ENCODE assay signal across 8 cellular contexts in the genomic region with DNA sequence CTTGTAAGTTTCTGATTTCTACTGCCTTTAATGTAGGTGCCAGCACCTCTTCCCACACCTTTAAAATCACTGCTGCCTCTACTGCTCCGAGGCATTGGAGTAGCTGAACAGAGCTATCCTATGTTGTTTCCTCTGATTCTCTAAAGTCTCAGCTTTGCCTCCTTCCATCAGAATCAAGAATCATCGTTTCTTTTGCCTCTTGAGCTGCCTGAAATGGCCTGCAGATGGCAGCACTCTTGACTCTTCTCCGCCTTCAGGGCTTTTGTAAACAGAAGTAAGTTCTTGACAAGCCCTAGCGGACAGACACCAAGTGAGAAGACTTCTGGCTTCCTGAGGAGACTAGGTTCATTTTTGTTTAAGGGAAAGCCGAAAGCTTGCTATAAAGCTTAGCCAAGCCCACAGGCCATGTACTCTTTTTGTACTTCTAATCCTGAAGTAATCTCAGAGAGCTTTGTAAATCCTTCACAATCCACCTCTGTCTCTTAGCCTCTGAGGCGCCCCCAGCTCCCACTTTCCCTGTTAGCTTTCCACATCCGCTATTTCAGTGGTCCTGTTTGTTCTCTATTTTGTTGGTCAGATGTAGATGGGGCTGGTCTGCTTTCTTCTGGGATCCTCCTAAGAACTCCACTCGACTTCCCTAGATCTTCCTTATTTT. TPM values are rescaled to one million over a fixed set of nuclear protein-coding genes. Genes with fewer than 3 reads are reported as not detected.
DNase-seq lines count a peak whose midpoint lies in the region; ATAC-seq, FAIRE-seq and TF ChIP-seq lines count a peak whose summit lies in the region.

No MANE protein-coding gene starts in this region.

- H3K27ac ChIP-seq in HepG2 (ENCODE audit: extremely low read length, insufficient read depth, low read length): no peak overlapping the region

- no peaks in the 10 kb centered on the region for H3K36me3 ChIP-seq in HepG2 (replicated peaks in 1 of 2; ENCODE audit: control insufficient read depth in 1 of 2, insufficient read depth in 2 of 2, low read length in 2 of 2)

- TF ChIP-seq CTCF in chondrocyte (IDR thresholded peaks at IDR 0.05): peak; percentile 87
- TF ChIP-seq CTCF in HepG2 (CRISPR knock-in tag; IDR thresholded peaks at IDR 0.05): peak; percentile 78

- H3K4me2 ChIP-seq in HepG2 (ENCODE audit: low read depth, low read length): peak overlapping the region; percentile 25; the same call in 1 of the 2 replicates

- no peak for TF ChIP-seq EP300 in HepG2 (IDR thresholded peaks at IDR 0.05; ENCODE audit: low read depth in 2 of 2, low read length in 2 of 2)
- TF ChIP-seq EP300 in HepG2 (CRISPR knock-in tag; IDR thresholded peaks at IDR 0.05; ENCODE audit: borderline replicate concordance): no peak

- no TSS peak for BruUV-seq in HepG2 (replicated peaks; lab: Mats Ljungman, UMichigan)

- H3K36me3 Mint-ChIP-seq in chondrocyte (ENCODE audit: low read depth): peaks cover 17% of the 10 kb centered on the region

- DNase-seq in NCI-H345 (lab: John Stamatoyannopoulos, UW) (peak; percentile 1), NCI-H345 treated with DMSO at 0.1 percent for 48 hours (lab: John Stamatoyannopoulos, UW; ENCODE audit: unreplicated experiment) (no peak), NCI-H1694 (lab: John Stamatoyannopoulos, UW) (peak; percentile 35), chondrocyte (ENCODE audit: low spot score) (no peak), HepG2 (ENCODE audit: low spot score) (peak; percentile 68)
- DNase-seq in activated CD4-positive, CD25-positive, alpha-beta regulatory T cell treated with anti-CD3 and anti-CD28 coated beads, Interleukin-2, amount 50 U/mL, for 16 hours (ENCODE audit: low read depth, low spot score): peak; percentile 31
- DNase-seq in stimulated activated CD8-positive, alpha-beta memory T cell treated with anti-CD3 and anti-CD28 coated beads, Interleukin-12 subunit alpha, Interleukin-12 subunit beta, amount 100 ng/mL, for 1 hour (ENCODE audit: low read depth): peak; percentile 38

- no peak overlapping the region for H3K27ac Mint-ChIP-seq in chondrocyte (ENCODE audit: unreplicated experiment)

- H3K4me1 ChIP-seq in HepG2 (ENCODE audit: insufficient read depth, low read length): peaks cover 38% of the 10 kb centered on the region

- H3K9ac ChIP-seq in HepG2 (ENCODE audit: insufficient read depth, low read depth, low read length): no peak overlapping the region

- 63% methylated on average over 8 of the region's 8 CpGs for WGBS in HepG2 (ENCODE audit: low lambda C conversion rate)

- H3K4me3 Mint-ChIP-seq in chondrocyte (ENCODE audit: unreplicated experiment): no peak overlapping the region

- FAIRE-seq in HepG2 (lab: Jason Lieb, UNC): peak; percentile 60

- in situ Hi-C loops in HepG2 (cut with HindIII; ENCODE audit: extremely low pct_ligation_motif_present, low pct_unique_long_range_greater_than_20kb): loop anchor here (25.0 kb wide), 1 partner anchor 636 kb away; no protein-coding TSS in a partner anchor

- CTCF ChIA-PET in HepG2 (lab: Yijun Ruan, JAX; ENCODE audit: low intra/inter-chr PET ratio, low total read pairs): no interaction called here

- no peaks in the 10 kb centered on the region for H3K79me2 ChIP-seq in HepG2 (ENCODE audit: insufficient read depth, low read length)

- intact Hi-C loops in HepG2 (cut with micrococcal nuclease; ENCODE audit: unreplicated experiment): loop anchor here (2.0 kb wide), 1 partner anchor 112 kb away; the partner anchor contains the start of gene CCDC150

- H3K27me3 ChIP-seq in HepG2 (ENCODE audit: control insufficient read depth in 1 of 2, insufficient read depth in 2 of 2, low read length in 2 of 2): no peaks in the 10 kb centered on the region

- H3K27me3 Mint-ChIP-seq in chondrocyte (ENCODE audit: low read depth): no peaks in the 10 kb centered on the region

- H3K4me3 ChIP-seq in HepG2 (replicated peaks in 1 of 3; ENCODE audit: insufficient read depth in 1 of 3, low read depth in 2 of 3, low read length in 3 of 3): no peak overlapping the region

- H3K9me3 ChIP-seq in HepG2 (ENCODE audit: low read length): no peaks in the 10 kb centered on the region

- ATAC-seq in HG02623 (IDR thresholded peaks at IDR 0.05; ENCODE audit: unreplicated experiment) (peak; percentile 97), HepG2 (peak; percentile 93)

- H3K4me1 Mint-ChIP-seq in chondrocyte (ENCODE audit: low read depth): no peaks in the 10 kb centered on the region

- H4K20me1 ChIP-seq in HepG2 (ENCODE audit: insufficient read depth, low read length): no peaks in the 10 kb centered on the region

- POLR2A ChIA-PET in HepG2 (lab: Yijun Ruan, JAX): interaction anchor here (0.6 to 1.9 kb wide), 2 partner anchors 49 to 59 kb away, joined by 4 to 5 read pairs; partner anchors contain the start of gene GTF3C3

- H3K9me3 Mint-ChIP-seq in chondrocyte (ENCODE audit: low read depth): peaks cover 31% of the 10 kb centered on the region

- H2AFZ ChIP-seq in HepG2 (ENCODE audit: low read length): peak overlapping the region; percentile 20

- TF ChIP-seq RAD21 in HepG2 (CRISPR knock-in tag; IDR thresholded peaks at IDR 0.05): peak; percentile 44; the same call in 1 of the 2 replicates

- no peak for TF ChIP-seq POLR2A in HepG2 (IDR thresholded peaks at IDR 0.05; ENCODE audit: insufficient read depth in 1 of 2, low read depth in 2 of 2, low read length in 2 of 2)

TF ChIP-seq in HepG2, 621 proteins besides CTCF, POLR2A, EP300 and RAD21 (continues in another document):
- TF ChIP-seq, protein P1, sequence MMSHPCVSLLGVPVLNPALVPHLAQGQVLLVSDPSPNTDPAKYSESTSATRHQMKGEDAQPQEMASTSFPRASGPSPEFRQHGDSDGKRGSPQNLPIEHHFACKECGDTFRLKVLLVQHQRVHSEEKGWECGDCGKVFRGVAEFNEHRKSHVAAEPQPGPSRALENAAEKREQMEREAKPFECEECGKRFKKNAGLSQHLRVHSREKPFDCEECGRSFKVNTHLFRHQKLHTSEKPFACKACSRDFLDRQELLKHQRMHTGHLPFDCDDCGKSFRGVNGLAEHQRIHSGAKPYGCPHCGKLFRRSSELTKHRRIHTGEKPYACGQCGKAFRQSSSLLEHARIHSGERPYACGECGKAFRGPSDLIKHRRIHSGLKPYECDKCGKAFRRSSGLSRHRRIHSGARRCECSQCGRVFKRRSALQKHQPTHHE (CRISPR knock-in tag; IDR thresholded peaks at IDR 0.05; ENCODE audit: borderline replicate concordance): no peak

RNA-seq across cellular contexts. Expression of gene GTF3C3, which starts 48.4 kb away (rescaled TPM):
- 25.4 to 30.4 TPM (median 28.5 TPM) in 3 replicates for total RNA-seq in chondrocyte
- 53.6 and 61.1 TPM in 2 replicates for total RNA-seq in HepG2 (2016; rRNA removed; fragmentation: Illumina TruSeq; extraction: Trizol)
- total RNA-seq in HepG2 (2016; cell fraction: cytosol; rRNA removed; fragmentation: Illumina TruSeq; extraction: Trizol; ENCODE audit: low read depth): 12.2 and 13.6 TPM in 2 replicates
- total RNA-seq in HepG2 (2016; cell fraction: insoluble cytoplasmic fraction; rRNA removed; fragmentation: Illumina TruSeq; extraction: Trizol): 52.8 and 54.7 TPM in 2 replicates
- 11.7 and 16.6 TPM in 2 replicates for total RNA-seq in HepG2 (2016; cell fraction: membrane; rRNA removed; fragmentation: Illumina TruSeq; extraction: Trizol)
- 91.0 and 91.9 TPM in 2 replicates for total RNA-seq in HepG2 (2016; cell fraction: nucleus; rRNA removed; fragmentation: Illumina TruSeq; extraction: Trizol)
- polyA plus RNA-seq in HepG2 (2011; rRNA removed): 42.6 and 43.7 TPM in 2 replicates
- 17.6 and 24.0 TPM in 2 replicates for polyA plus RNA-seq in HepG2 (2011; cell fraction: cytosol; rRNA removed)
- polyA plus RNA-seq in HepG2 (2011; cell fraction: nucleus; rRNA removed): 40.3 and 49.2 TPM in 2 replicates
- polyA plus RNA-seq in HepG2 (2012): 37.8 and 51.2 TPM in 2 replicates
- polyA plus RNA-seq in HepG2 (2016; cell fraction: cytosol; fragmentation: Illumina TruSeq; extraction: Trizol; ENCODE audit: low read depth): 2.1 and 2.2 TPM in 2 replicates
- polyA plus RNA-seq in HepG2 (2016; cell fraction: insoluble cytoplasmic fraction; fragmentation: Illumina TruSeq; extraction: Trizol; ENCODE audit: low read depth): 28.7 and 33.8 TPM in 2 replicates
- 4.6 and 5.4 TPM in 2 replicates for polyA plus RNA-seq in HepG2 (2016; cell fraction: membrane; fragmentation: Illumina TruSeq; extraction: Trizol; ENCODE audit: low read depth)
- polyA plus RNA-seq in HepG2 (2016; cell fraction: nucleus; fragmentation: Illumina TruSeq; extraction: Trizol; ENCODE audit: insufficient read depth, low read depth): 66.1 and 71.1 TPM in 2 replicates
- polyA minus RNA-seq in HepG2 (2011; rRNA and poly(A)+ RNA removed; ENCODE audit: low replicate concordance): 20.6 and 37.0 TPM in 2 replicates
- 31.9 and 40.3 TPM in 2 replicates for polyA minus RNA-seq in HepG2 (2011; cell fraction: cytosol; rRNA and poly(A)+ RNA removed)
- 153 and 158 TPM in 2 replicates for polyA minus RNA-seq in HepG2 (2011; cell fraction: nucleus; rRNA and poly(A)+ RNA removed)

RNA-seq across cellular contexts. Expression of gene C2orf66, which starts 58.1 kb away (rescaled TPM):
- 0.89 TPM in 1 of 3 replicates, not detected in the others for total RNA-seq in chondrocyte
- total RNA-seq in HepG2 (2016; rRNA removed; fragmentation: Illumina TruSeq; extraction: Trizol): not detected in 2 replicates
- not detected in 2 replicates for total RNA-seq in HepG2 (2016; cell fraction: cytosol; rRNA removed; fragmentation: Illumina TruSeq; extraction: Trizol; ENCODE audit: low read depth)
- total RNA-seq in HepG2 (2016; cell fraction: insoluble cytoplasmic fraction; rRNA removed; fragmentation: Illumina TruSeq; extraction: Trizol): not detected in 2 replicates
- not detected in 2 replicates for total RNA-seq in HepG2 (2016; cell fraction: membrane; rRNA removed; fragmentation: Illumina TruSeq; extraction: Trizol)
- not detected in 2 replicates for total RNA-seq in HepG2 (2016; cell fraction: nucleus; rRNA removed; fragmentation: Illumina TruSeq; extraction: Trizol)
- polyA plus RNA-seq in HepG2 (2011; rRNA removed): 0.05 and 0.07 TPM in 2 replicates
- not detected in 2 replicates for polyA plus RNA-seq in HepG2 (2011; cell fraction: cytosol; rRNA removed)
- polyA plus RNA-seq in HepG2 (2011; cell fraction: nucleus; rRNA removed): 0.10 TPM in 1 of 2 replicates, not detected in the other
- polyA plus RNA-seq in HepG2 (2012): not detected in 2 replicates
- not detected in 2 replicates for polyA plus RNA-seq in HepG2 (2016; cell fraction: cytosol; fragmentation: Illumina TruSeq; extraction: Trizol; ENCODE audit: low read depth)
- polyA plus RNA-seq in HepG2 (2016; cell fraction: insoluble cytoplasmic fraction; fragmentation: Illumina TruSeq; extraction: Trizol; ENCODE audit: low read depth): not detected in 2 replicates
- polyA plus RNA-seq in HepG2 (2016; cell fraction: membrane; fragmentation: Illumina TruSeq; extraction: Trizol; ENCODE audit: low read depth): not detected in 2 replicates
- polyA plus RNA-seq in HepG2 (2016; cell fraction: nucleus; fragmentation: Illumina TruSeq; extraction: Trizol; ENCODE audit: insufficient read depth, low read depth): not detected in 2 replicates
- polyA minus RNA-seq in HepG2 (2011; rRNA and poly(A)+ RNA removed; ENCODE audit: low replicate concordance): not detected in 2 replicates
- not detected in 2 replicates for polyA minus RNA-seq in HepG2 (2011; cell fraction: cytosol; rRNA and poly(A)+ RNA removed)
- not detected in 2 replicates for polyA minus RNA-seq in HepG2 (2011; cell fraction: nucleus; rRNA and poly(A)+ RNA removed)

Comparison
In these comparisons a context has a peak if more than half of its experiments do, and no peak if none do; other contexts are left out.
1. DNase-seq: peak in NCI-H345 (single experiment), NCI-H1694 (single experiment), activated CD4-positive, CD25-positive, alpha-beta regulatory T cell treated with anti-CD3 and anti-CD28 coated beads, Interleukin-2, amount 50 U/mL, for 16 hours (single experiment), HepG2 (single experiment) and stimulated activated CD8-positive, alpha-beta memory T cell treated with anti-CD3 and anti-CD28 coated beads, Interleukin-12 subunit alpha, Interleukin-12 subunit beta, amount 100 ng/mL, for 1 hour (single experiment); none in NCI-H345 treated with DMSO at 0.1 percent for 48 hours (single experiment) and chondrocyte (single experiment).